22 cellular contexts compared by ENCODE assay signal in the genomic region with DNA sequence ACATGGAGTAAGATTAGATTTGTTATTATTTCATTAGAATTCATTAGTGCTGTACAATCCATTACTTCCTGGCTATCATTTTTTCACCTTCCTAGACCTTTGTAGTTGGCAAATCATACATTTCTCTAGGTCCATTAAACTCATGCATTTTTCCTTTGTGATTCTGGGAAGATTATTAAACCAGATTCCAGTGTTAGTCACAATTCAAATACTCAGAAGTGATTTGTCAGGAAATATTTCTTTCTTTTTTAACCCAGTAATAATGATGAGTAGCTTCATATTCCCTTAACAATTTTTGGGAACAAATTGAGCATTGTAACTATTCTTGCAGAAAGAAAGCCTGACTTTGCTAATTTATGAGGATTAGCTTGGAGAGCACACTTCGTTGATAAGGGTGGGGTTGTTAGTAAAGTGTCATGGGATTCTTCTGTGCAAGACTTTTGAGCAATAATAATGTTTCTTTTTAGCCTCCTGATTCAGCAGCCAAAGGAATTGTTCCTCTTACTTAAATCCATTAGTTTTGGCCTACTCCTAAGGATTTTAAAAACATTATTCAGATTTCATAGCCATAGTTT. TPM values are rescaled to one million over a fixed set of nuclear protein-coding genes. Genes with fewer than 3 reads are reported as not detected.
DNase-seq lines count a peak whose midpoint lies in the region; ATAC-seq, FAIRE-seq and TF ChIP-seq lines count a peak whose summit lies in the region.
"Had no signal": no experiment of that assay in that cellular context is flagged by ENCODE, and none has a peak within 500 bp of the region (broad histone marks: within the 10 kb centered on the region; RNA-seq: fewer than 3 reads in every experiment).

No MANE protein-coding gene starts in this region.

- in situ Hi-C loops in HepG2 (cut with HindIII; ENCODE audit: extremely low pct_ligation_motif_present, low pct_unique_long_range_greater_than_20kb): no loop called here

- TF ChIP-seq CTCF in PC-3 (conservative IDR thresholded peaks at IDR 0.05; ENCODE audit: low read depth, low read length): no peak
- TF ChIP-seq CTCF in retinal pigment epithelial cell (conservative IDR thresholded peaks at IDR 0.05; ENCODE audit: low read depth, low read length): no peak
- no peak for TF ChIP-seq CTCF in HepG2 (CRISPR knock-in tag; IDR thresholded peaks at IDR 0.05)

- H3K4me3 ChIP-seq in PC-3 (ENCODE audit: low read length) (no peak overlapping the region), retinal pigment epithelial cell (ENCODE audit: low read length) (no peak overlapping the region), HepG2 (replicated peaks in 1 of 3; ENCODE audit: insufficient read depth in 1 of 3, low read depth in 2 of 3, low read length in 3 of 3) (no peak overlapping the region)
- H3K4me3 ChIP-seq: PC-9 had no signal

- H3K27ac ChIP-seq in PC-3 (ENCODE audit: low read length) (peak overlapping the region; percentile 29), HepG2 (ENCODE audit: extremely low read length, insufficient read depth, low read length) (no peak overlapping the region)
- H3K27ac ChIP-seq: KMS-11, PC-9 had no signal

- no peak for TF ChIP-seq POLR2A in HepG2 (IDR thresholded peaks at IDR 0.05; ENCODE audit: insufficient read depth in 1 of 2, low read depth in 2 of 2, low read length in 2 of 2)

- H3K9me3 ChIP-seq in PC-3 (ENCODE audit: low read length): no peaks in the 10 kb centered on the region
- no peaks in the 10 kb centered on the region for H3K9me3 ChIP-seq in HepG2 (ENCODE audit: low read length)

- TF ChIP-seq RAD21 in HepG2 (CRISPR knock-in tag; IDR thresholded peaks at IDR 0.05): no peak

- no peaks in the 10 kb centered on the region for H3K9me2 ChIP-seq in PC-3 (replicated peaks; ENCODE audit: low read length)

- ATAC-seq in PC-3 (peak; percentile 65), HepG2 (no peak), HG02759 (IDR thresholded peaks at IDR 0.05; ENCODE audit: unreplicated experiment) (no peak), HG03280 (IDR thresholded peaks at IDR 0.05; ENCODE audit: unreplicated experiment) (no peak)

- H3F3A ChIP-seq in PC-3 (ENCODE audit: low read length, unreplicated experiment): no peaks in the 10 kb centered on the region

- POLR2A ChIA-PET in PC-3 (lab: Charles Lee; ENCODE audit: unreplicated experiment): interaction anchor here (0.6 kb wide), 1 partner anchor 202 kb away, joined by 8 read pairs; no protein-coding TSS in a partner anchor
- POLR2A ChIA-PET in HepG2 (lab: Yijun Ruan, JAX): no interaction called here

- H4K20me1 ChIP-seq in PC-3 (ENCODE audit: low read length) (no peaks in the 10 kb centered on the region), HepG2 (ENCODE audit: insufficient read depth, low read length) (no peaks in the 10 kb centered on the region)

- no TSS peak for BruUV-seq in PC-3 (replicated peaks; lab: Mats Ljungman, UMichigan)
- BruUV-seq in HepG2 (replicated peaks; lab: Mats Ljungman, UMichigan): no TSS peak

- no peaks in the 10 kb centered on the region for H3K27me3 ChIP-seq in PC-3 (ENCODE audit: low read length)
- H3K27me3 ChIP-seq in HepG2 (ENCODE audit: control insufficient read depth in 1 of 2, insufficient read depth in 2 of 2, low read length in 2 of 2): peaks cover 0 to 7% of the 10 kb centered on the region in 2 experiments; a peak in 3 of 5 replicates

- CTCF ChIA-PET in PC-3 (lab: Charles Lee) (interaction anchor here (0.6 kb wide), 1 partner anchor 102 kb away, joined by 3 read pairs; no protein-coding TSS in a partner anchor), HepG2 (lab: Yijun Ruan, JAX; ENCODE audit: low intra/inter-chr PET ratio, low total read pairs) (no interaction called here)

- TF ChIP-seq EP300 in HepG2 (IDR thresholded peaks at IDR 0.05; ENCODE audit: low read depth in 2 of 2, low read length in 2 of 2) (no peak), HepG2 (CRISPR knock-in tag; IDR thresholded peaks at IDR 0.05; ENCODE audit: borderline replicate concordance) (no peak)

- H3K4me1 ChIP-seq in PC-3 (ENCODE audit: insufficient read depth, low read length): peaks cover 19% of the 10 kb centered on the region
- no peaks in the 10 kb centered on the region for H3K4me1 ChIP-seq in HepG2 (ENCODE audit: insufficient read depth, low read length)

- H2AFZ ChIP-seq in PC-3 (ENCODE audit: low read length) (no peak overlapping the region), HepG2 (ENCODE audit: low read length) (no peak overlapping the region)
- H2AFZ ChIP-seq: PC-9 had no signal

- FAIRE-seq in HepG2 (lab: Jason Lieb, UNC): no peak
- FAIRE-seq: D721Med, G401.6 had no signal

- H3K9ac ChIP-seq in PC-3 (ENCODE audit: low read length): no peak overlapping the region
- no peak overlapping the region for H3K9ac ChIP-seq in HepG2 (ENCODE audit: insufficient read depth, low read depth, low read length)
- H3K9ac ChIP-seq: KMS-11 had no signal

- H3K79me2 ChIP-seq in PC-3 (ENCODE audit: low read length) (no peaks in the 10 kb centered on the region), HepG2 (ENCODE audit: insufficient read depth, low read length) (no peaks in the 10 kb centered on the region)

- intact Hi-C loops in PC-3 (cut with micrococcal nuclease): no loop called here
- intact Hi-C loops in HepG2 (cut with micrococcal nuclease; ENCODE audit: unreplicated experiment): no loop called here

- WGBS in HepG2 (ENCODE audit: low lambda C conversion rate): 0% methylated on average over 1 of the region's 1 CpG

- DNase-seq in PC-3 (peak; percentile 60), foreskin melanocyte (peak; percentile 27), retinal pigment epithelial cell (ENCODE audit: low read depth) (peak; percentile 18), HepG2 (ENCODE audit: low spot score) (no peak), NCI-H510A (lab: John Stamatoyannopoulos, UW) (no peak)
- DNase-seq: CD4-positive, alpha-beta memory T cell; DMS79; GOT3; NCI-H1048; NCI-H1436 treated with DMSO at 0.1 percent for 48 hours; NCI-H2081 treated with DMSO at 0.1 percent for 48 hours; NCI-H510A treated with DMSO at 0.1 percent for 48 hours; NCI-H82 had no signal

- H3K4me2 ChIP-seq in PC-3 (ENCODE audit: low read length) (peak overlapping the region; percentile 60; the same call in 1 of the 2 replicates), HepG2 (ENCODE audit: low read depth, low read length) (no peak overlapping the region)
- H3K4me2 ChIP-seq: KMS-11, PC-9 had no signal

- H3K36me3 ChIP-seq in PC-3 (ENCODE audit: low read depth, low read length) (no peaks in the 10 kb centered on the region), HepG2 (replicated peaks in 1 of 2; ENCODE audit: control insufficient read depth in 1 of 2, insufficient read depth in 2 of 2, low read length in 2 of 2) (no peaks in the 10 kb centered on the region)

RNA-seq across cellular contexts. Expression of gene KRT24, which starts 18.7 kb away (rescaled TPM):
- total RNA-seq in PC-3 (2014; rRNA removed) (not detected in 2 replicates), HepG2 (2016; rRNA removed; fragmentation: Illumina TruSeq; extraction: Trizol) (not detected in 2 replicates)
- not detected in 2 replicates for total RNA-seq in HepG2 (2016; cell fraction: cytosol; rRNA removed; fragmentation: Illumina TruSeq; extraction: Trizol; ENCODE audit: low read depth)
- not detected in 2 replicates for total RNA-seq in HepG2 (2016; cell fraction: insoluble cytoplasmic fraction; rRNA removed; fragmentation: Illumina TruSeq; extraction: Trizol)
- not detected in 2 replicates for total RNA-seq in HepG2 (2016; cell fraction: membrane; rRNA removed; fragmentation: Illumina TruSeq; extraction: Trizol)
- not detected in 2 replicates for total RNA-seq in HepG2 (2016; cell fraction: nucleus; rRNA removed; fragmentation: Illumina TruSeq; extraction: Trizol)
- not detected in 2 replicates for polyA plus RNA-seq in HepG2 (2011; rRNA removed)
- not detected in 2 replicates for polyA plus RNA-seq in HepG2 (2011; cell fraction: cytosol; rRNA removed)
- polyA plus RNA-seq in HepG2 (2011; cell fraction: nucleus; rRNA removed): not detected in 2 replicates
- not detected in 2 replicates for polyA plus RNA-seq in HepG2 (2012)
- polyA plus RNA-seq in HepG2 (2016; cell fraction: cytosol; fragmentation: Illumina TruSeq; extraction: Trizol; ENCODE audit: low read depth): not detected in 2 replicates
- polyA plus RNA-seq in HepG2 (2016; cell fraction: insoluble cytoplasmic fraction; fragmentation: Illumina TruSeq; extraction: Trizol; ENCODE audit: low read depth): not detected in 2 replicates
- polyA plus RNA-seq in HepG2 (2016; cell fraction: membrane; fragmentation: Illumina TruSeq; extraction: Trizol; ENCODE audit: low read depth): not detected in 2 replicates
- polyA plus RNA-seq in HepG2 (2016; cell fraction: nucleus; fragmentation: Illumina TruSeq; extraction: Trizol; ENCODE audit: insufficient read depth, low read depth): not detected in 2 replicates
- polyA minus RNA-seq in HepG2 (2011; rRNA and poly(A)+ RNA removed; ENCODE audit: low replicate concordance): not detected in 2 replicates
- not detected in 2 replicates for polyA minus RNA-seq in HepG2 (2011; cell fraction: cytosol; rRNA and poly(A)+ RNA removed)
- not detected in 2 replicates for polyA minus RNA-seq in HepG2 (2011; cell fraction: nucleus; rRNA and poly(A)+ RNA removed)
- total RNA-seq: CD4-positive, alpha-beta memory T cell; MCF 10A; PC-9; SK-MEL-5 had no signal
- polyA plus RNA-seq: BJ; CD4-positive, alpha-beta memory T cell had no signal

RNA-seq across cellular contexts. Expression of gene KRT25, which starts 32.9 kb away (rescaled TPM):
- not detected in 2 replicates for total RNA-seq in PC-3 (2014; rRNA removed)
- not detected in 2 replicates for total RNA-seq in HepG2 (2016; rRNA removed; fragmentation: Illumina TruSeq; extraction: Trizol)
- not detected in 2 replicates for total RNA-seq in HepG2 (2016; cell fraction: cytosol; rRNA removed; fragmentation: Illumina TruSeq; extraction: Trizol; ENCODE audit: low read depth)
- not detected in 2 replicates for total RNA-seq in HepG2 (2016; cell fraction: insoluble cytoplasmic fraction; rRNA removed; fragmentation: Illumina TruSeq; extraction: Trizol)
- not detected in 2 replicates for total RNA-seq in HepG2 (2016; cell fraction: membrane; rRNA removed; fragmentation: Illumina TruSeq; extraction: Trizol)
- total RNA-seq in HepG2 (2016; cell fraction: nucleus; rRNA removed; fragmentation: Illumina TruSeq; extraction: Trizol): not detected in 2 replicates
- polyA plus RNA-seq in HepG2 (2011; rRNA removed): not detected in 2 replicates
- not detected in 2 replicates for polyA plus RNA-seq in HepG2 (2011; cell fraction: cytosol; rRNA removed)
- not detected in 2 replicates for polyA plus RNA-seq in HepG2 (2011; cell fraction: nucleus; rRNA removed)
- not detected in 2 replicates for polyA plus RNA-seq in HepG2 (2012)
- not detected in 2 replicates for polyA plus RNA-seq in HepG2 (2016; cell fraction: cytosol; fragmentation: Illumina TruSeq; extraction: Trizol; ENCODE audit: low read depth)
- polyA plus RNA-seq in HepG2 (2016; cell fraction: insoluble cytoplasmic fraction; fragmentation: Illumina TruSeq; extraction: Trizol; ENCODE audit: low read depth): not detected in 2 replicates
- not detected in 2 replicates for polyA plus RNA-seq in HepG2 (2016; cell fraction: membrane; fragmentation: Illumina TruSeq; extraction: Trizol; ENCODE audit: low read depth)
- not detected in 2 replicates for polyA plus RNA-seq in HepG2 (2016; cell fraction: nucleus; fragmentation: Illumina TruSeq; extraction: Trizol; ENCODE audit: insufficient read depth, low read depth)
- not detected in 2 replicates for polyA minus RNA-seq in HepG2 (2011; rRNA and poly(A)+ RNA removed; ENCODE audit: low replicate concordance)
- polyA minus RNA-seq in HepG2 (2011; cell fraction: cytosol; rRNA and poly(A)+ RNA removed): not detected in 2 replicates
- not detected in 2 replicates for polyA minus RNA-seq in HepG2 (2011; cell fraction: nucleus; rRNA and poly(A)+ RNA removed)
- total RNA-seq: CD4-positive, alpha-beta memory T cell; MCF 10A; PC-9 had no signal
- polyA plus RNA-seq: BJ; CD4-positive, alpha-beta memory T cell had no signal

RNA-seq across cellular contexts. Expression of gene KRT26, which starts 49.8 kb away (rescaled TPM):
- total RNA-seq in PC-3 (2014; rRNA removed) (not detected in 2 replicates), HepG2 (2016; rRNA removed; fragmentation: Illumina TruSeq; extraction: Trizol) (not detected in 2 replicates)
- total RNA-seq in HepG2 (2016; cell fraction: cytosol; rRNA removed; fragmentation: Illumina TruSeq; extraction: Trizol; ENCODE audit: low read depth): not detected in 2 replicates
- not detected in 2 replicates for total RNA-seq in HepG2 (2016; cell fraction: insoluble cytoplasmic fraction; rRNA removed; fragmentation: Illumina TruSeq; extraction: Trizol)
- not detected in 2 replicates for total RNA-seq in HepG2 (2016; cell fraction: membrane; rRNA removed; fragmentation: Illumina TruSeq; extraction: Trizol)
- not detected in 2 replicates for total RNA-seq in HepG2 (2016; cell fraction: nucleus; rRNA removed; fragmentation: Illumina TruSeq; extraction: Trizol)
- not detected in 2 replicates for polyA plus RNA-seq in HepG2 (2011; rRNA removed)
- polyA plus RNA-seq in HepG2 (2011; cell fraction: cytosol; rRNA removed): not detected in 2 replicates
- polyA plus RNA-seq in HepG2 (2011; cell fraction: nucleus; rRNA removed): not detected in 2 replicates
- polyA plus RNA-seq in HepG2 (2012): not detected in 2 replicates
- polyA plus RNA-seq in HepG2 (2016; cell fraction: cytosol; fragmentation: Illumina TruSeq; extraction: Trizol; ENCODE audit: low read depth): not detected in 2 replicates
- polyA plus RNA-seq in HepG2 (2016; cell fraction: insoluble cytoplasmic fraction; fragmentation: Illumina TruSeq; extraction: Trizol; ENCODE audit: low read depth): not detected in 2 replicates
- not detected in 2 replicates for polyA plus RNA-seq in HepG2 (2016; cell fraction: membrane; fragmentation: Illumina TruSeq; extraction: Trizol; ENCODE audit: low read depth)
- polyA plus RNA-seq in HepG2 (2016; cell fraction: nucleus; fragmentation: Illumina TruSeq; extraction: Trizol; ENCODE audit: insufficient read depth, low read depth): not detected in 2 replicates
- polyA minus RNA-seq in HepG2 (2011; rRNA and poly(A)+ RNA removed; ENCODE audit: low replicate concordance): not detected in 2 replicates
- not detected in 2 replicates for polyA minus RNA-seq in HepG2 (2011; cell fraction: cytosol; rRNA and poly(A)+ RNA removed)
- not detected in 2 replicates for polyA minus RNA-seq in HepG2 (2011; cell fraction: nucleus; rRNA and poly(A)+ RNA removed)
- total RNA-seq: CD4-positive, alpha-beta memory T cell; MCF 10A; PC-9; SK-MEL-5 had no signal
- polyA plus RNA-seq: BJ; CD4-positive, alpha-beta memory T cell had no signal

RNA-seq across cellular contexts. Expression of gene KRT222, which starts 57.3 kb away (rescaled TPM):
- not detected in 2 replicates for total RNA-seq in PC-3 (2014; rRNA removed)
- not detected in 2 replicates for total RNA-seq in HepG2 (2016; rRNA removed; fragmentation: Illumina TruSeq; extraction: Trizol)
- total RNA-seq in HepG2 (2016; cell fraction: cytosol; rRNA removed; fragmentation: Illumina TruSeq; extraction: Trizol; ENCODE audit: low read depth): not detected in 2 replicates
- not detected in 2 replicates for total RNA-seq in HepG2 (2016; cell fraction: insoluble cytoplasmic fraction; rRNA removed; fragmentation: Illumina TruSeq; extraction: Trizol)
- total RNA-seq in HepG2 (2016; cell fraction: membrane; rRNA removed; fragmentation: Illumina TruSeq; extraction: Trizol): not detected in 2 replicates
- total RNA-seq in HepG2 (2016; cell fraction: nucleus; rRNA removed; fragmentation: Illumina TruSeq; extraction: Trizol): not detected in 2 replicates
- polyA plus RNA-seq in HepG2 (2011; rRNA removed): not detected in 2 replicates
- not detected in 2 replicates for polyA plus RNA-seq in HepG2 (2011; cell fraction: cytosol; rRNA removed)
- polyA plus RNA-seq in HepG2 (2011; cell fraction: nucleus; rRNA removed): not detected in 2 replicates
- not detected in 2 replicates for polyA plus RNA-seq in HepG2 (2012)
- not detected in 2 replicates for polyA plus RNA-seq in HepG2 (2016; cell fraction: cytosol; fragmentation: Illumina TruSeq; extraction: Trizol; ENCODE audit: low read depth)
- not detected in 2 replicates for polyA plus RNA-seq in HepG2 (2016; cell fraction: insoluble cytoplasmic fraction; fragmentation: Illumina TruSeq; extraction: Trizol; ENCODE audit: low read depth)
- polyA plus RNA-seq in HepG2 (2016; cell fraction: membrane; fragmentation: Illumina TruSeq; extraction: Trizol; ENCODE audit: low read depth): not detected in 2 replicates
- polyA plus RNA-seq in HepG2 (2016; cell fraction: nucleus; fragmentation: Illumina TruSeq; extraction: Trizol; ENCODE audit: insufficient read depth, low read depth): not detected in 2 replicates
- polyA minus RNA-seq in HepG2 (2011; rRNA and poly(A)+ RNA removed; ENCODE audit: low replicate concordance): not detected in 2 replicates
- polyA minus RNA-seq in HepG2 (2011; cell fraction: cytosol; rRNA and poly(A)+ RNA removed): not detected in 2 replicates
- polyA minus RNA-seq in HepG2 (2011; cell fraction: nucleus; rRNA and poly(A)+ RNA removed): not detected in 2 replicates
- total RNA-seq: CD4-positive, alpha-beta memory T cell; PC-9 had no signal
- polyA plus RNA-seq: BJ; CD4-positive, alpha-beta memory T cell had no signal

Comparison
In these comparisons a context has a peak if more than half of its experiments do, and no peak if none do; other contexts are left out.
1. DNase-seq: peak in PC-3 (single experiment), foreskin melanocyte (single experiment) and retinal pigment epithelial cell (single experiment); none in HepG2 (single experiment) and NCI-H510A (single experiment).